8 cellular contexts compared by ENCODE assay signal in genomic region chr12:4274396-4274959, GRCh38. TPM values are rescaled to one million over a fixed set of nuclear protein-coding genes. Genes with fewer than 3 reads are reported as not detected.
DNase-seq lines count a peak whose midpoint lies in the region; ATAC-seq and TF ChIP-seq lines count a peak whose summit lies in the region.

No MANE protein-coding gene starts in this region.

- H3K27me3 Mint-ChIP-seq in immature natural killer cell (ENCODE audit: low read depth in 3 of 3) = peaks cover 40 to 52% (median 45%) of the 10 kb centered on the region in 3 donors

- H3K36me3 Mint-ChIP-seq in immature natural killer cell = peaks cover 9 to 23% (median 13%) of the 10 kb centered on the region in 3 donors

- H3K9me3 ChIP-seq in adrenal gland (replicated peaks in 1 of 3) = no peaks in the 10 kb centered on the region

- H3K27ac Mint-ChIP-seq in immature natural killer cell = peak overlapping the region; percentile 92 to 100 (median 98)

- H3K27ac ChIP-seq in adrenal gland = peak overlapping the region; percentile 83 to 95 (median 90)

- H3K4me1 ChIP-seq in adrenal gland (replicated peaks in 1 of 2) = peaks cover 46 to 62% of the 10 kb centered on the region in 2 donors

- peak in 1 of 2 donors; percentile 17 for TF ChIP-seq POLR2A in adrenal gland (IDR thresholded peaks at IDR 0.05)

- peak; percentile 52 for DNase-seq in stimulated activated CD4-positive, alpha-beta T cell treated with anti-CD3 and anti-CD28 coated beads, Interleukin-15, amount 100 ng/mL, for 24 hours
- DNase-seq in stimulated activated CD4-positive, alpha-beta T cell treated with anti-CD3 and anti-CD28 coated beads, Interleukin-4, amount 100 ng/mL, for 4 hours = no peak
- DNase-seq in adrenal gland = peak in 3 of 7 donors; percentile 50 to 59 (median 58)
- peak in 2 of 3 donors; percentile 26 to 35 for DNase-seq in immature natural killer cell
- DNase-seq in stimulated activated naive CD8-positive, alpha-beta T cell treated with anti-CD3 and anti-CD28 coated beads, Interleukin-15, Interleukin-2, amounts not matched to agents 100 U/mL and 50 U/mL, for 24 hours = peak; percentile 41
- no peak for DNase-seq in COLO668 (lab: John Stamatoyannopoulos, UW; ENCODE audit: unreplicated experiment)

- peaks cover 0 to 29% of the 10 kb centered on the region in 2 donors for H3K36me3 ChIP-seq in adrenal gland (replicated peaks in 1 of 2)

- H3K9me3 Mint-ChIP-seq in immature natural killer cell = no peaks in the 10 kb centered on the region

- peaks cover 8% of the 10 kb centered on the region for H3K27me3 ChIP-seq in adrenal gland

- H3K4me1 Mint-ChIP-seq in immature natural killer cell = peaks cover 62 to 66% of the 10 kb centered on the region in 2 donors

- H3K4me3 Mint-ChIP-seq in immature natural killer cell = peak overlapping the region; percentile 90 to 99 (median 94)

- 0 to 1% (median 0%) methylated on average over 22 to 39 of the region's 39 CpGs for WGBS in adrenal gland, 4 donors

- ATAC-seq in stimulated activated naive CD8-positive, alpha-beta T cell treated with anti-CD3 and anti-CD28 coated beads, Interleukin-15, Interleukin-2, amounts not matched to agents 100 U/mL and 50 U/mL, for 24 hours = no peak
- ATAC-seq in GM19452 (IDR thresholded peaks at IDR 0.05; ENCODE audit: unreplicated experiment) (no peak), HG03378 (IDR thresholded peaks at IDR 0.05; ENCODE audit: unreplicated experiment) (no peak)

- no peak for TF ChIP-seq CTCF in adrenal gland (IDR thresholded peaks at IDR 0.05)

- peak overlapping the region; percentile 84 to 96 (median 84) for H3K4me3 ChIP-seq in adrenal gland

- intact Hi-C loops in adrenal gland (cut with DNase I) = loop anchor here in 1 of 2 donors (10.0 kb wide), 2 partner anchors 240 to 280 kb away; no protein-coding TSS in a partner anchor

RNA-seq across cellular contexts. Expression of gene CCND2, which starts 0.9 kb away (rescaled TPM):
- 100 to 1,000 TPM; 213 to 428 (median 259) TPM for total RNA-seq in adrenal gland
- polyA plus RNA-seq in adrenal gland (10 to 100 TPM; 28.4 to 53.9 (median 47.4) TPM), immature natural killer cell (10 to 100 TPM; 47.5 to 83.3 (median 71.4) TPM)

RNA-seq across cellular contexts. Expression of gene TIGAR, which starts 46.5 kb away (rescaled TPM):
- 10 to 100 TPM in 5 of 8 donors, 1 to 10 TPM in 3; 2.5 to 20.5 (median 11.9) TPM for total RNA-seq in adrenal gland
- polyA plus RNA-seq in adrenal gland (10 to 100 TPM in 1 of 3 donors, 1 to 10 TPM in 2; 2.5 to 28.2 (median 5.1) TPM), immature natural killer cell (1 to 10 TPM; 2.1 to 8.9 (median 4.3) TPM)

Comparison
In these comparisons a context has a peak if more than half of its experiments do, and no peak if none do; other contexts are left out.
1. DNase-seq: peak in stimulated activated CD4-positive, alpha-beta T cell treated with anti-CD3 and anti-CD28 coated beads, Interleukin-15, amount 100 ng/mL, for 24 hours (single experiment), immature natural killer cell (2 of 3) and stimulated activated naive CD8-positive, alpha-beta T cell treated with anti-CD3 and anti-CD28 coated beads, Interleukin-15, Interleukin-2, amounts not matched to agents 100 U/mL and 50 U/mL, for 24 hours (single experiment); none in stimulated activated CD4-positive, alpha-beta T cell treated with anti-CD3 and anti-CD28 coated beads, Interleukin-4, amount 100 ng/mL, for 4 hours (0 of 2) and COLO668 (single experiment).